ENCODE assay signal across 23 cellular contexts in genomic region chr4:15670576-15670975, GRCh38. TPM values are rescaled to one million over a fixed set of nuclear protein-coding genes. Genes with fewer than 3 reads are reported as not detected.
DNase-seq lines count a peak whose midpoint lies in the region; ATAC-seq and TF ChIP-seq lines count a peak whose summit lies in the region.
"Had no signal": no experiment of that assay in that cellular context is flagged by ENCODE, and none has a peak within 500 bp of the region (broad histone marks: within the 10 kb centered on the region; RNA-seq: fewer than 3 reads in every experiment).

No MANE protein-coding gene starts in this region.

- 69 to 71% methylated on average over 3 of the region's 3 CpGs for whole genome bisulfite sequencing in thyroid gland, 2 donors

- peak overlapping the region in 9 of 11 experiments; percentile 25 to 65 (median 45); a peak in 12 of 22 replicates for H3K9ac ChIP-seq in BLaER1 treated with 17β-estradiol and CSF1 and Interleukin-3, amounts not matched to agents 10 nM and 100 nM
- H3K9ac ChIP-seq: KMS-11 had no signal

- POLR2A ChIA-PET in RWPE1 (lab: Yijun Ruan, JAX; ENCODE audit: low non-redundant PET) = no interaction called here

- no peak for TF ChIP-seq POLR2A in thyroid gland (IDR thresholded peaks at IDR 0.05)

- H3K4me1 ChIP-seq in BLaER1 treated with 17β-estradiol and CSF1 and Interleukin-3, amounts not matched to agents 10 nM and 100 nM = peaks cover 54 to 97% (median 71%) of the 10 kb centered on the region in 10 experiments
- no peaks in the 10 kb centered on the region for H3K4me1 ChIP-seq in thyroid gland

- H3K4me3 ChIP-seq in BLaER1 treated with 17β-estradiol and CSF1 and Interleukin-3, amounts not matched to agents 10 nM and 100 nM = peak overlapping the region in 2 of 10 experiments; percentile 1 to 34; a peak in 1 of 20 replicates
- no peak overlapping the region for H3K4me3 ChIP-seq in thyroid gland (replicated peaks in 1 of 3)
- H3K4me3 ChIP-seq: SK-N-MC had no signal

- intact Hi-C loops in thyroid gland (cut with DNase I) = no loop called here

- H3K27ac ChIP-seq in BLaER1 treated with 17β-estradiol and CSF1 and Interleukin-3, amounts not matched to agents 10 nM and 100 nM = peak overlapping the region; percentile 42 to 94 (median 73); a peak in 21 of 22 replicates
- peak overlapping the region; percentile 31; the same call in 1 of the 2 replicates for H3K27ac ChIP-seq in RWPE1
- no peak overlapping the region for H3K27ac ChIP-seq in thyroid gland
- H3K27ac ChIP-seq: C4-2B, HL-60, KMS-11, SK-N-MC had no signal

- peaks cover 0 to 55% (median 37%) of the 10 kb centered on the region in 11 experiments; a peak in 20 of 22 replicates for H3K36me3 ChIP-seq in BLaER1 treated with 17β-estradiol and CSF1 and Interleukin-3, amounts not matched to agents 10 nM and 100 nM
- H3K36me3 ChIP-seq in thyroid gland = no peaks in the 10 kb centered on the region

- CTCF ChIA-PET in RWPE1 (lab: Yijun Ruan, JAX) = no interaction called here

- H4K20me1 ChIP-seq in BLaER1 treated with 17β-estradiol and CSF1 and Interleukin-3, amounts not matched to agents 10 nM and 100 nM = no peaks in the 10 kb centered on the region

- ATAC-seq in HG03460 (IDR thresholded peaks at IDR 0.05; ENCODE audit: unreplicated experiment) = no peak
- ATAC-seq: Panc1 had no signal

- TF ChIP-seq CTCF in RWPE1 (conservative IDR thresholded peaks at IDR 0.05; ENCODE audit: low read depth) = no peak
- TF ChIP-seq CTCF in thyroid gland (IDR thresholded peaks at IDR 0.05) = no peak

- H3K27me3 ChIP-seq in BLaER1 treated with 17β-estradiol and CSF1 and Interleukin-3, amounts not matched to agents 10 nM and 100 nM = no peaks in the 10 kb centered on the region
- H3K27me3 ChIP-seq in thyroid gland = no peaks in the 10 kb centered on the region

- peaks cover 0 to 30% (median 22%) of the 10 kb centered on the region in 11 experiments; a peak in 12 of 22 replicates for H3K9me3 ChIP-seq in BLaER1 treated with 17β-estradiol and CSF1 and Interleukin-3, amounts not matched to agents 10 nM and 100 nM (replicated peaks in 1 of 11)
- H3K9me3 ChIP-seq in thyroid gland = no peaks in the 10 kb centered on the region

- H3K4me2 ChIP-seq in BLaER1 treated with 17β-estradiol and CSF1 and Interleukin-3, amounts not matched to agents 10 nM and 100 nM = peak overlapping the region; percentile 22 to 73 (median 44); a peak in 21 of 22 replicates
- H3K4me2 ChIP-seq: KMS-11 had no signal

- DNase-seq in RWPE1 (ENCODE audit: low spot score) = no peak
- peak; percentile 77 for DNase-seq in foreskin melanocyte
- DNase-seq in thyroid gland = peak; percentile 20 to 31
- no peak for DNase-seq in DMS79 (lab: John Stamatoyannopoulos, UW)
- no peak for DNase-seq in cerebellar nuclear complex (lab: John Stamatoyannopoulos, UW)
- DNase-seq: CD8-positive, alpha-beta memory T cell; DMS 273 treated with DMSO at 0.1 percent for 48 hours; DMS79 treated with DMSO at 0.1 percent for 48 hours; NCI-H1092; NCI-H1417 treated with DMSO at 0.1 percent for 48 hours; NCI-H1694 treated with DMSO at 0.1 percent for 48 hours; NCI-H2081; NCI-H2227 treated with DMSO at 0.1 percent for 48 hours; NCI-H526 treated with DMSO at 0.1 percent for 48 hours; SIG-M5 had no signal

RNA-seq across cellular contexts. Expression of gene FAM200B, which starts 11.1 kb away (rescaled TPM):
- total RNA-seq in thyroid gland = 10 to 100 TPM; 62.4 to 85.6 (median 73.2) TPM

RNA-seq across cellular contexts. Expression of gene FBXL5, which starts 15.4 kb away (rescaled TPM):
- total RNA-seq in thyroid gland = 100 to 1,000 TPM; 154 to 246 (median 212) TPM

RNA-seq across cellular contexts. Expression of gene BST1, which starts 32.3 kb away (rescaled TPM):
- total RNA-seq in thyroid gland = 1 to 10 TPM; 2.0 to 7.5 (median 5.5) TPM
- total RNA-seq: A172 had no signal

Comparison
In these comparisons a context has a peak if more than half of its experiments do, and no peak if none do; other contexts are left out.
1. H3K27ac ChIP-seq: peak in BLaER1 treated with 17β-estradiol and CSF1 and Interleukin-3, amounts not matched to agents 10 nM and 100 nM (11 of 11) and RWPE1 (single experiment); none in thyroid gland (0 of 3).
2. DNase-seq: peak in foreskin melanocyte (single experiment) and thyroid gland (2 of 2); none in RWPE1 (single experiment), DMS79 (single experiment) and cerebellar nuclear complex (0 of 2).